10 cellular contexts compared by ENCODE assay signal in the genomic region with DNA sequence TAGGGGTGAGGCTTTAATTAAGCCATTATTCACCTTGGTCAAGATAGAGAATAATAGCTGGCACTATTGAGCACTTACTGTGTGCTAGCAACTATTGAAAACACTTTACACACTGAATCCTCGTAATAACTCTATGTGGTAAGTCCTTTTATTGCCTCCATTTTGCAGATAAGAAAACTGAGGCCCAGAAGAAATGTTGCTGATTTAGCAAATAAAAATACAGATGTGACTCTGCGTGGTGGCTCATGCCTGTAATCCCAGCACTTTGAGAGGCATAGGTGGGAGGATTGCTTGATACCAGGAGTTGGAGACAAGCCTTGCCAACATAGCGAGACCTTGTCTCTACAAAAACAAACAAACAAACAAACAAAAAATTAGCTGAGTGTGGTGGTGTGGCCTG. TPM values are rescaled to one million over a fixed set of nuclear protein-coding genes. Genes with fewer than 3 reads are reported as not detected.
"Had no signal": no experiment of that assay in that cellular context is flagged by ENCODE, and none has a peak within 500 bp of the region (broad histone marks: within the 10 kb centered on the region; RNA-seq: fewer than 3 reads in every experiment).

No MANE protein-coding gene starts in this region.

- H3K27ac ChIP-seq: GM23248, HL-60 had no signal

- H3K9ac ChIP-seq: GM23248 had no signal

- FAIRE-seq: H54 had no signal

- H2AFZ ChIP-seq: GM23248 had no signal

- H3K4me3 ChIP-seq: GM23248 had no signal

- DNase-seq: GM23248, GOT3, H9, HCEC 1CT, Kasumi-1, KG1 had no signal

RNA-seq across cellular contexts. Expression of gene OTOA, which starts 19.4 kb away (rescaled TPM):
- total RNA-seq: GM23248 had no signal
- polyA plus RNA-seq: GM23248, IgD-negative memory B cell had no signal

RNA-seq across cellular contexts. Expression of gene IGSF6, which starts 30.8 kb away (rescaled TPM):
- total RNA-seq: GM23248, H9, HT1080 had no signal
